Comparison of ENCODE assay signal across 8 cellular contexts in the genomic region with DNA sequence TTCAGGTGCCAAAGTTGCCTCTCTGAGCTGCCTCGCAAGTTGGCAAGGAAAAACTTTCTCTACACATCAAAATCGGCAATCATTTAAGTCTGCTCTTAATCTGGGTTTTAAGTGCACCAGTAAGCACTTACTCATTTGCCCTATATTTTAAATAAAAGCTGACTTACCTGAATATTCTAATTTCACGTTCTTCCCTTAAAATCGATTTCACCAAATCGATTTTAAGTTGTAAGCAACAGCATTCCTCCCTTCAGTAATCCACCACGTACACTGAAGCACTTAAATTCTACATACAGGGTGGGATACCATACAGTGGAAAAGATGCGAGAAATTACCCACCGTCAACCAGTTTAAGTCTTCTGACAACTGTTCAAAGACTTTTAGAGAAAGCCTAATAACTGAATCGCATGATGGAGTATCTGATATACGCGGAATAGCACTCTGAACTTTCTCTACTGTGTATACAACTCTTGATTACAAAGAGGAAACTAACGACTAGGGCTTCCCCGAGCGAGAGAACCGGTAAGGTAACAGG. TPM values are rescaled to one million over a fixed set of nuclear protein-coding genes. Genes with fewer than 3 reads are reported as not detected.
DNase-seq lines count a peak whose midpoint lies in the region; ATAC-seq and TF ChIP-seq lines count a peak whose summit lies in the region.

No MANE protein-coding gene starts in this region.

- DNase-seq in RKO (ENCODE audit: low spot score), result peak; percentile 22
- DNase-seq in esophagus muscularis mucosa (ENCODE audit: extremely low spot score), result no peak
- no peak for DNase-seq in progenitor cell of endocrine pancreas (ENCODE audit: low spot score, unreplicated experiment)
- no peak for DNase-seq in NCI-H146 (lab: John Stamatoyannopoulos, UW)
- no peak for DNase-seq in NCI-H187 treated with DMSO at 0.1 percent for 48 hours (lab: John Stamatoyannopoulos, UW)

- peak overlapping the region; percentile 82 for H3K4me2 ChIP-seq in DOHH2 (ENCODE audit: low read length)

- intact Hi-C loops in esophagus muscularis mucosa (cut with DNase I), result loop anchor here (5.0 kb wide), 1 partner anchor 67 kb away; the partner anchor contains the start of gene CNRIP1

- TF ChIP-seq CTCF in DOHH2 (IDR thresholded peaks at IDR 0.05; ENCODE audit: low read depth, low read length, poor library complexity, severe bottlenecking) (no peak), esophagus muscularis mucosa (IDR thresholded peaks at IDR 0.05) (no peak), progenitor cell of endocrine pancreas (IDR thresholded peaks at IDR 0.05; ENCODE audit: unreplicated experiment) (no peak)

- H3K27ac Mint-ChIP-seq in progenitor cell of endocrine pancreas, result peak overlapping the region; percentile 96

- H3K36me3 ChIP-seq in DOHH2 (ENCODE audit: control insufficient read depth, low read length) (peaks cover 48% of the 10 kb centered on the region), esophagus muscularis mucosa (no peaks in the 10 kb centered on the region)

- H3K79me2 ChIP-seq in DOHH2 (ENCODE audit: control insufficient read depth, low read length), result peaks cover 86% of the 10 kb centered on the region

- peaks cover 47% of the 10 kb centered on the region for H4K20me1 ChIP-seq in DOHH2 (ENCODE audit: control insufficient read depth, insufficient read depth, low read depth, low read length)

- H3K27me3 ChIP-seq in DOHH2 (ENCODE audit: control insufficient read depth, low read length) (no peaks in the 10 kb centered on the region), esophagus muscularis mucosa (no peaks in the 10 kb centered on the region)

- no peaks in the 10 kb centered on the region for H3K27me3 Mint-ChIP-seq in progenitor cell of endocrine pancreas

- TF ChIP-seq POLR2A in esophagus muscularis mucosa (IDR thresholded peaks at IDR 0.05; ENCODE audit: low read depth), result no peak

- WGBS in esophagus muscularis mucosa, result 5% methylated on average over 15 of the region's 15 CpGs

- TF ChIP-seq EP300 in esophagus muscularis mucosa (IDR thresholded peaks at IDR 0.05), result no peak

- H3K4me3 ChIP-seq in DOHH2 (ENCODE audit: low read length), result peak overlapping the region; percentile 84
- peak overlapping the region; percentile 68 to 94 (median 89) for H3K4me3 ChIP-seq in esophagus muscularis mucosa

- ATAC-seq in HG02571 (IDR thresholded peaks at IDR 0.05; ENCODE audit: unreplicated experiment) (no peak), GM19035 (IDR thresholded peaks at IDR 0.05; ENCODE audit: unreplicated experiment) (no peak)

- no peaks in the 10 kb centered on the region for H3K9me3 Mint-ChIP-seq in progenitor cell of endocrine pancreas (ENCODE audit: low read depth)

- no peaks in the 10 kb centered on the region for H3K9me2 ChIP-seq in DOHH2 (replicated peaks; ENCODE audit: control insufficient read depth, low read length)

- H3K9me3 ChIP-seq in DOHH2 (ENCODE audit: control insufficient read depth, insufficient read depth, low read length) (no peaks in the 10 kb centered on the region), esophagus muscularis mucosa (no peaks in the 10 kb centered on the region)

- H3K27ac ChIP-seq in DOHH2 (ENCODE audit: low read depth, low read length), result peak overlapping the region; percentile 88
- peak overlapping the region; percentile 93 to 98 (median 98) for H3K27ac ChIP-seq in esophagus muscularis mucosa (replicated peaks in 1 of 4)

- no peaks in the 10 kb centered on the region for H3K36me3 Mint-ChIP-seq in progenitor cell of endocrine pancreas (ENCODE audit: insufficient read depth)

- H3K4me1 Mint-ChIP-seq in progenitor cell of endocrine pancreas (ENCODE audit: low read depth), result peaks cover 16% of the 10 kb centered on the region

- H3K4me1 ChIP-seq in DOHH2 (ENCODE audit: control insufficient read depth, low read length) (peaks cover 56% of the 10 kb centered on the region), esophagus muscularis mucosa (peaks cover 56 to 70% (median 63%) of the 10 kb centered on the region in 4 donors)

- peak overlapping the region; percentile 96 for H3K4me3 Mint-ChIP-seq in progenitor cell of endocrine pancreas (ENCODE audit: low read depth)

- peaks cover 8% of the 10 kb centered on the region for H3F3A ChIP-seq in DOHH2 (ENCODE audit: control insufficient read depth, insufficient read depth)

RNA-seq across cellular contexts. Expression of gene PPP3R1, which starts 1.6 kb away (rescaled TPM):
- total RNA-seq in esophagus muscularis mucosa (10 to 100 TPM; 19.3 to 28.0 (median 25.7) TPM), progenitor cell of endocrine pancreas (44.1 and 48.5 TPM in 2 replicates)
